ENCODE assay signal across 29 cellular contexts in the genomic region with DNA sequence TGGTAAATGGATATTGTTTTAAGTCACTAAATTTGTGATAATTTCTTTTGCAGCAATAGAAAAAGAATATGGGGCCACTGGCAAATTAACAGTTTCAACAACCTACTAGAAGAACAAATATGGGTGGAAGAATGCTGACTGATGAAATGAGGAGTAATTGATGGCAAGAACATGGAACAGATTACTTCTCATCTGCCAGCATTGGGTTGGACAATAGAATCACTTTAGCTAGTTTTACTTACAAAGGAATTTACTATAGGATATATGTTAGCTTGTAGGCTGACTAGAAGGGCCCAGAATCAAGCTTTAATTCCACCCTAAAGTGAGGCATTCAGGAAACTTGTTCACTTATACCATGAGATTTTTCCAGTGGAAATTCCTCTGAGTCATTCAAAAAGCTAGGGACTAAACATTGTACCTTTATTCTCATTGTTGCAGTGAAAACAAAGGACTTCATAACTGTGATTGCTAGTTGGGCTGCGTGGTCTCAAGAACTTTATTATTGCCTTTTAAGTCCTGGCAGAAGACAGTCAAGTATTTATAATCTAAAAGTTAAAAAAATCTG. TPM values are rescaled to one million over a fixed set of nuclear protein-coding genes. Genes with fewer than 3 reads are reported as not detected.
A peak's percentile ranks its signal among the peaks of the same experiment; 100 is the strongest.
DNase-seq lines count a peak whose midpoint lies in the region; ATAC-seq, FAIRE-seq and TF ChIP-seq lines count a peak whose summit lies in the region.
"Had no signal": no experiment of that assay in that cellular context is flagged by ENCODE, and none has a peak within 500 bp of the region (broad histone marks: within the 10 kb centered on the region; RNA-seq: fewer than 3 reads in every experiment).

No MANE protein-coding gene starts in this region.

- H3K27ac Mint-ChIP-seq in activated CD4-positive, alpha-beta T cell treated with anti-CD3 and anti-CD28 coated beads, Interleukin-2, amount 10 ng/mL, durations not matched to agents 7 days and 5 days, result no peak overlapping the region
- H3K27ac Mint-ChIP-seq in activated CD4-positive, alpha-beta T cell treated with anti-CD3 and anti-CD28 coated beads, Interleukin-2, amount 10 ng/mL, durations not matched to agents 24 days and 14 days, result no peak overlapping the region
- H3K27ac Mint-ChIP-seq: activated CD8-positive, alpha-beta T cell treated with anti-CD3 and anti-CD28 coated beads, Interleukin-2, amount 10 ng/mL, durations not matched to agents 7 days and 5 days; CD4-positive, alpha-beta memory T cell; natural killer cell treated with Interleukin-12 subunit alpha and Interleukin-12 subunit beta and Interleukin-15 and Interleukin-18, amount 100 ng/mL, for 72 hours; progenitor cell of endocrine pancreas had no signal

- no peaks in the 10 kb centered on the region for H3K36me3 ChIP-seq in neuronal stem cell (replicated peaks in 1 of 2; ENCODE audit: control insufficient read depth in 2 of 2, insufficient read depth in 2 of 2, low read length in 2 of 2)
- H3K36me3 ChIP-seq: gastrocnemius medialis, HAP-1, stomach, upper lobe of left lung had no signal

- no peaks in the 10 kb centered on the region for H3K79me1 ChIP-seq in neuronal stem cell (ENCODE audit: low read depth, low read length)

- H3K18ac ChIP-seq in neuronal stem cell (ENCODE audit: low read length), result no peak overlapping the region

- peaks cover 7% of the 10 kb centered on the region for H3K4me1 Mint-ChIP-seq in activated CD4-positive, alpha-beta T cell treated with anti-CD3 and anti-CD28 coated beads, Interleukin-2, amount 10 ng/mL, durations not matched to agents 7 days and 5 days
- H3K4me1 Mint-ChIP-seq in activated CD4-positive, alpha-beta T cell treated with anti-CD3 and anti-CD28 coated beads, Interleukin-2, amount 10 ng/mL, durations not matched to agents 24 days and 14 days, result peaks cover 4% of the 10 kb centered on the region

- no peak overlapping the region for H3K4me3 ChIP-seq in fibroblast of mammary gland (ENCODE audit: control insufficient read depth, low read depth, low read length)
- no peak overlapping the region for H3K4me3 ChIP-seq in neuronal stem cell (ENCODE audit: low read length in 2 of 2)
- H3K4me3 ChIP-seq: gastrocnemius medialis, HAP-1, stomach, upper lobe of left lung had no signal

- no peak overlapping the region for H2BK12ac ChIP-seq in neuronal stem cell (ENCODE audit: low read length)

- no peak overlapping the region for H3K14ac ChIP-seq in neuronal stem cell (ENCODE audit: low read length)

- no peak for TF ChIP-seq CTCF in fibroblast of mammary gland (conservative IDR thresholded peaks at IDR 0.05; ENCODE audit: control insufficient read depth, insufficient read depth, low read depth, low read length)

- peak; percentile 65 for FAIRE-seq in H54 (lab: Jason Lieb, UNC)
- FAIRE-seq: GM12892, RCC 7860 had no signal

- H3K4me1 ChIP-seq in neuronal stem cell (ENCODE audit: control insufficient read depth in 2 of 2, insufficient read depth in 1 of 2, low read depth in 1 of 2, low read length in 2 of 2), result peaks cover 3% of the 10 kb centered on the region in 2 donors
- H3K4me1 ChIP-seq: gastrocnemius medialis had no signal

- H3K4me3 Mint-ChIP-seq in activated CD4-positive, alpha-beta T cell treated with anti-CD3 and anti-CD28 coated beads, Interleukin-2, amount 10 ng/mL, durations not matched to agents 7 days and 5 days, result no peak overlapping the region
- no peak overlapping the region for H3K4me3 Mint-ChIP-seq in activated CD4-positive, alpha-beta T cell treated with anti-CD3 and anti-CD28 coated beads, Interleukin-2, amount 10 ng/mL, durations not matched to agents 24 days and 14 days
- H3K4me3 Mint-ChIP-seq: activated CD8-positive, alpha-beta T cell treated with anti-CD3 and anti-CD28 coated beads, Interleukin-2, amount 10 ng/mL, durations not matched to agents 7 days and 5 days; CD4-positive, alpha-beta memory T cell; natural killer cell treated with Interleukin-12 subunit alpha and Interleukin-12 subunit beta and Interleukin-15 and Interleukin-18, amount 100 ng/mL, for 72 hours had no signal

- H3K27me3 ChIP-seq in neuronal stem cell (ENCODE audit: control insufficient read depth in 3 of 3, insufficient read depth in 3 of 3, low read depth in 1 of 3, low read length in 3 of 3), result no peaks in the 10 kb centered on the region
- H3K27me3 ChIP-seq: gastrocnemius medialis, stomach, upper lobe of left lung had no signal

- DNase-seq in H54 (ENCODE audit: insufficient read length, low spot score), result no peak
- DNase-seq in amniotic stem cell (lab: John Stamatoyannopoulos, UW), result peak; percentile 5
- DNase-seq in fibroblast of mammary gland (ENCODE audit: low read depth), result peak; percentile 11
- no peak for DNase-seq in neuronal stem cell (ENCODE audit: low spot score)
- DNase-seq in retina, result no peak
- no peak for DNase-seq in activated CD4-positive, alpha-beta T cell treated with anti-CD3 and anti-CD28 coated beads, Interleukin-2, amount 10 ng/mL, durations not matched to agents 7 days and 5 days
- no peak for DNase-seq in activated CD4-positive, alpha-beta T cell treated with anti-CD3 and anti-CD28 coated beads, Interleukin-2, amount 10 ng/mL, durations not matched to agents 24 days and 14 days
- DNase-seq: activated CD4-positive, CD25-positive, alpha-beta regulatory T cell; activated CD8-positive, alpha-beta T cell treated with anti-CD3 and anti-CD28 coated beads, Interleukin-2, amount 10 ng/mL, durations not matched to agents 7 days and 5 days; activated naive CD4-positive, alpha-beta T cell treated with Interleukin-2 at 50 U/mL for 16 hours; activated T-cell treated with anti-CD3 and anti-CD28 coated beads, Interleukin-2, amount 50 U/mL, for 1 hour; anterior cingulate cortex; CD4-positive, alpha-beta memory T cell; DMS153; gastrocnemius medialis; left cardiac atrium; NCI-H1105; NCI-H2081; NCI-H510A; stimulated activated CD4-positive, alpha-beta T cell treated with anti-CD3 and anti-CD28 coated beads, Interleukin-4, amount 100 ng/mL, for 24 hours; stomach; upper lobe of left lung had no signal

- H2BK15ac ChIP-seq in neuronal stem cell (ENCODE audit: low read length), result no peak overlapping the region

- no peak overlapping the region for H3K23ac ChIP-seq in neuronal stem cell (ENCODE audit: low read depth, low read length, poor library complexity)

- CTCF ChIA-PET in activated CD4-positive, alpha-beta T cell treated with anti-CD3 and anti-CD28 coated beads, Interleukin-2, amount 10 ng/mL, durations not matched to agents 7 days and 5 days (lab: Charles Lee), result no interaction called here

- POLR2A ChIA-PET in activated CD4-positive, alpha-beta T cell treated with anti-CD3 and anti-CD28 coated beads, Interleukin-2, amount 10 ng/mL, durations not matched to agents 7 days and 5 days (lab: Charles Lee), result no interaction called here

- no peak overlapping the region for H2BK5ac ChIP-seq in neuronal stem cell (ENCODE audit: low read length)

- H3K9me3 Mint-ChIP-seq in activated CD4-positive, alpha-beta T cell treated with anti-CD3 and anti-CD28 coated beads, Interleukin-2, amount 10 ng/mL, durations not matched to agents 7 days and 5 days, result no peaks in the 10 kb centered on the region
- no peaks in the 10 kb centered on the region for H3K9me3 Mint-ChIP-seq in activated CD4-positive, alpha-beta T cell treated with anti-CD3 and anti-CD28 coated beads, Interleukin-2, amount 10 ng/mL, durations not matched to agents 24 days and 14 days

- H2BK120ac ChIP-seq in neuronal stem cell (ENCODE audit: low read depth, low read length), result no peak overlapping the region

- no CpG with 5 or more reads among the region's 1 CpG for WGBS in neuronal stem cell (ENCODE audit: extremely low coverage in 2 of 2, insufficient read length in 2 of 2, insufficient replicate concordance in 1 of 2), 2 donors

- no peak overlapping the region for H3K27ac ChIP-seq in neuronal stem cell (replicated peaks; ENCODE audit: low read length)
- H3K27ac ChIP-seq: gastrocnemius medialis, stomach, upper lobe of left lung had no signal

- H3K27me3 Mint-ChIP-seq in activated CD4-positive, alpha-beta T cell treated with anti-CD3 and anti-CD28 coated beads, Interleukin-2, amount 10 ng/mL, durations not matched to agents 7 days and 5 days, result peaks cover 14% of the 10 kb centered on the region
- peaks cover 10% of the 10 kb centered on the region for H3K27me3 Mint-ChIP-seq in activated CD4-positive, alpha-beta T cell treated with anti-CD3 and anti-CD28 coated beads, Interleukin-2, amount 10 ng/mL, durations not matched to agents 24 days and 14 days

- no peak for TF ChIP-seq POLR2A in H54 (IDR thresholded peaks at IDR 0.05; ENCODE audit: low read depth, low read length)

- no peaks in the 10 kb centered on the region for H3K36me3 Mint-ChIP-seq in activated CD4-positive, alpha-beta T cell treated with anti-CD3 and anti-CD28 coated beads, Interleukin-2, amount 10 ng/mL, durations not matched to agents 7 days and 5 days (ENCODE audit: low read depth)
- no peaks in the 10 kb centered on the region for H3K36me3 Mint-ChIP-seq in activated CD4-positive, alpha-beta T cell treated with anti-CD3 and anti-CD28 coated beads, Interleukin-2, amount 10 ng/mL, durations not matched to agents 24 days and 14 days (ENCODE audit: low read depth)
- H3K36me3 Mint-ChIP-seq: CD4-positive, alpha-beta memory T cell had no signal

- H3K4ac ChIP-seq in neuronal stem cell (ENCODE audit: low read length), result no peak overlapping the region

- intact Hi-C loops in activated CD4-positive, alpha-beta T cell treated with anti-CD3 and anti-CD28 coated beads, Interleukin-2, amount 10 ng/mL, durations not matched to agents 24 days and 14 days (cut with micrococcal nuclease), result no loop called here

- H4K8ac ChIP-seq in neuronal stem cell (ENCODE audit: low read depth, low read length), result no peak overlapping the region

- H3K4me2 ChIP-seq in neuronal stem cell (ENCODE audit: insufficient read depth, low read length, poor library complexity, severe bottlenecking), result no peak overlapping the region

- no peak overlapping the region for H3K9ac ChIP-seq in neuronal stem cell (ENCODE audit: low read depth, low read length, poor library complexity)

- H4K91ac ChIP-seq in neuronal stem cell (ENCODE audit: low read depth, low read length, poor library complexity), result no peak overlapping the region

- ATAC-seq in GM19324 (IDR thresholded peaks at IDR 0.05; ENCODE audit: low FRiP score, unreplicated experiment), result no peak
- ATAC-seq: activated CD8-positive, alpha-beta T cell treated with anti-CD3 and anti-CD28 coated beads, Interleukin-2, amount 10 ng/mL, durations not matched to agents 7 days and 5 days; gastrocnemius medialis; left cardiac atrium; natural killer cell treated with Interleukin-12 subunit alpha and Interleukin-12 subunit beta and Interleukin-15 and Interleukin-18, amount 100 ng/mL, for 72 hours had no signal

- H3K9me3 ChIP-seq in neuronal stem cell (replicated peaks in 1 of 2; ENCODE audit: control insufficient read depth in 2 of 2, insufficient read depth in 1 of 2, low read depth in 1 of 2, low read length in 2 of 2), result no peaks in the 10 kb centered on the region
- H3K9me3 ChIP-seq: gastrocnemius medialis, HAP-1, stomach, upper lobe of left lung had no signal

- H2AFZ ChIP-seq in neuronal stem cell (ENCODE audit: low read length), result peak overlapping the region; percentile 1

- H2AK5ac ChIP-seq in neuronal stem cell (ENCODE audit: low read depth, low read length), result no peak overlapping the region

RNA-seq across cellular contexts. Expression of a gene that starts 5.0 kb away (rescaled TPM):
- polyA plus RNA-seq in neuronal stem cell (2013, experiment 1 of 2), result 0.18 TPM
- 0.18 TPM for polyA plus RNA-seq in neuronal stem cell (2013, experiment 2 of 2)
- not detected for total RNA-seq in activated CD4-positive, alpha-beta T cell treated with anti-CD3 and anti-CD28 coated beads, Interleukin-2, amount 10 ng/mL, durations not matched to agents 7 days and 5 days
- total RNA-seq in activated CD4-positive, alpha-beta T cell treated with anti-CD3 and anti-CD28 coated beads, Interleukin-2, amount 10 ng/mL, durations not matched to agents 24 days and 14 days, result not detected in 2 replicates
- total RNA-seq: activated CD8-positive, alpha-beta T cell treated with anti-CD3 and anti-CD28 coated beads, Interleukin-2, amount 10 ng/mL, durations not matched to agents 7 days and 5 days; CD4-positive, alpha-beta memory T cell; gastrocnemius medialis; left cardiac atrium; natural killer cell treated with Interleukin-12 subunit alpha and Interleukin-12 subunit beta and Interleukin-15 and Interleukin-18, amount 100 ng/mL, for 72 hours; progenitor cell of endocrine pancreas; SK-MEL-5; stomach; upper lobe of left lung had no signal
- polyA plus RNA-seq: CD4-positive, alpha-beta memory T cell; stomach had no signal

Comparison
In these comparisons a context has a peak if more than half of its experiments do, and no peak if none do; other contexts are left out.
1. DNase-seq: peak in amniotic stem cell (single experiment) and fibroblast of mammary gland (single experiment); none in H54 (single experiment), neuronal stem cell (single experiment), retina (single experiment), activated CD4-positive, alpha-beta T cell treated with anti-CD3 and anti-CD28 coated beads, Interleukin-2, amount 10 ng/mL, durations not matched to agents 7 days and 5 days (single experiment) and activated CD4-positive, alpha-beta T cell treated with anti-CD3 and anti-CD28 coated beads, Interleukin-2, amount 10 ng/mL, durations not matched to agents 24 days and 14 days (single experiment).